ENCODE assay signal across 1 cellular context in the genomic region with DNA sequence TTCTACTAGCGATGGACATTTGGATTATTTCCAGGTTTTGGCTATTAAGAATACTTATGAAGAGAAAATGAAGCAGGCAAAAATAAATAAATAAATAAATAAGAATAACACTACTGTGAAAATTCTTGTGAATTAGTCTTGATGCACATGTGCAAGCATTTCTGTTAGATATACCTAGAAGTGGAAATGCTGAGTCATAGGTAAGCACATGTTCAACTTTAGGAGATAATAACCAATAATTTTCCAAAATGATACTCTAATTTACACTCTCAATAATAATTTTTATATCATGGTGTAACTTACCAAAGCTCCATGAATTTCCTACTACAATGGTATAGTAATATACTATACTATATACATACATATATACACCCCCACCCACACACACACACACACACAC.
TF ChIP-seq lines count a peak whose summit lies in the region.

No MANE protein-coding gene starts in this region.

TF ChIP-seq in K562, 482 proteins besides CTCF, POLR2A, EP300 and RAD21 (continued from another document and continues in another):
- TF ChIP-seq, protein P1, sequence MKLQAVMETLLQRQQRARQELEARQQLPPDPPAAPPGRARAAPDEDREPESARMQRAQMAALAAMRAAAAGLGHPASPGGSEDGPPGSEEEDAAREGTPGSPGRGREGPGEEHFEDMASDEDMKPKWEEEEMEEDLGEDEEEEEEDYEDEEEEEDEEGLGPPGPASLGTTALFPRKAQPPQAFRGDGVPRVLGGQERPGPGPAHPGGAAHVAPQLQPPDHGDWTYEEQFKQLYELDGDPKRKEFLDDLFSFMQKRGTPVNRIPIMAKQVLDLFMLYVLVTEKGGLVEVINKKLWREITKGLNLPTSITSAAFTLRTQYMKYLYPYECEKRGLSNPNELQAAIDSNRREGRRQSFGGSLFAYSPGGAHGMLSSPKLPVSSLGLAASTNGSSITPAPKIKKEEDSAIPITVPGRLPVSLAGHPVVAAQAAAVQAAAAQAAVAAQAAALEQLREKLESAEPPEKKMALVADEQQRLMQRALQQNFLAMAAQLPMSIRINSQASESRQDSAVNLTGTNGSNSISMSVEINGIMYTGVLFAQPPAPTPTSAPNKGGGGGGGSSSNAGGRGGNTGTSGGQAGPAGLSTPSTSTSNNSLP (IDR thresholded peaks at IDR 0.05; ENCODE audit: borderline replicate concordance, low read depth, low read length), result no peak
- TF ChIP-seq LCOR (CRISPR knock-in tag; IDR thresholded peaks at IDR 0.05) (no peak), SPI1 (IDR thresholded peaks at IDR 0.05; ENCODE audit: borderline replicate concordance, low read depth, low read length) (no peak), TAF15 (IDR thresholded peaks at IDR 0.05; ENCODE audit: low read depth, low read length) (no peak), JUN (IDR thresholded peaks at IDR 0.05; ENCODE audit: borderline replicate concordance, low read depth, low read length) (no peak), JUN (CRISPR knock-in tag; IDR thresholded peaks at IDR 0.05; ENCODE audit: borderline replicate concordance) (no peak), ZNF239 (CRISPR knock-in tag; IDR thresholded peaks at IDR 0.05) (no peak), TCF7 (IDR thresholded peaks at IDR 0.05; ENCODE audit: borderline replicate concordance) (no peak), EP400 (IDR thresholded peaks at IDR 0.05) (peak; percentile 64), POLR3G (IDR thresholded peaks at IDR 0.05; ENCODE audit: extremely low read depth, insufficient read length, insufficient replicate concordance) (no peak), ZNF263 (CRISPR knock-in tag; IDR thresholded peaks at IDR 0.05; ENCODE audit: borderline replicate concordance) (no peak), MAFK (IDR thresholded peaks at IDR 0.05; ENCODE audit: low read length) (peak; percentile 90), FOXA3 (CRISPR knock-in tag; conservative IDR thresholded peaks at IDR 0.05 in 1 of 2, IDR thresholded peaks at IDR 0.05 in 1 of 2) (no peak), MAZ (CRISPR knock-in tag; conservative IDR thresholded peaks at IDR 0.05 in 1 of 2, IDR thresholded peaks at IDR 0.05 in 1 of 2) (no peak), NFE2L1 (tag; IDR thresholded peaks at IDR 0.05; ENCODE audit: borderline replicate concordance, low read depth) (peak; percentile 86), HIVEP1 (CRISPR knock-in tag; IDR thresholded peaks at IDR 0.05) (no peak), SUPT5H (IDR thresholded peaks at IDR 0.05) (no peak), CREM (IDR thresholded peaks at IDR 0.05; ENCODE audit: low read depth) (no peak), U2AF1 (optimal IDR thresholded peaks at IDR 0.05; ENCODE audit: low read depth, low read length) (no peak), OTX1 (CRISPR knock-in tag; IDR thresholded peaks at IDR 0.05) (no peak), CBX8 (IDR thresholded peaks at IDR 0.05; ENCODE audit: borderline replicate concordance, extremely low read depth, low read depth, low read length, poor library complexity, severe bottlenecking) (no peak)
- TF ChIP-seq, protein P2, sequence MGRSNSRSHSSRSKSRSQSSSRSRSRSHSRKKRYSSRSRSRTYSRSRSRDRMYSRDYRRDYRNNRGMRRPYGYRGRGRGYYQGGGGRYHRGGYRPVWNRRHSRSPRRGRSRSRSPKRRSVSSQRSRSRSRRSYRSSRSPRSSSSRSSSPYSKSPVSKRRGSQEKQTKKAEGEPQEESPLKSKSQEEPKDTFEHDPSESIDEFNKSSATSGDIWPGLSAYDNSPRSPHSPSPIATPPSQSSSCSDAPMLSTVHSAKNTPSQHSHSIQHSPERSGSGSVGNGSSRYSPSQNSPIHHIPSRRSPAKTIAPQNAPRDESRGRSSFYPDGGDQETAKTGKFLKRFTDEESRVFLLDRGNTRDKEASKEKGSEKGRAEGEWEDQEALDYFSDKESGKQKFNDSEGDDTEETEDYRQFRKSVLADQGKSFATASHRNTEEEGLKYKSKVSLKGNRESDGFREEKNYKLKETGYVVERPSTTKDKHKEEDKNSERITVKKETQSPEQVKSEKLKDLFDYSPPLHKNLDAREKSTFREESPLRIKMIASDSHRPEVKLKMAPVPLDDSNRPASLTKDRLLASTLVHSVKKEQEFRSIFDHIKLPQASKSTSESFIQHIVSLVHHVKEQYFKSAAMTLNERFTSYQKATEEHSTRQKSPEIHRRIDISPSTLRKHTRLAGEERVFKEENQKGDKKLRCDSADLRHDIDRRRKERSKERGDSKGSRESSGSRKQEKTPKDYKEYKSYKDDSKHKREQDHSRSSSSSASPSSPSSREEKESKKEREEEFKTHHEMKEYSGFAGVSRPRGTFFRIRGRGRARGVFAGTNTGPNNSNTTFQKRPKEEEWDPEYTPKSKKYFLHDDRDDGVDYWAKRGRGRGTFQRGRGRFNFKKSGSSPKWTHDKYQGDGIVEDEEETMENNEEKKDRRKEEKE (IDR thresholded peaks at IDR 0.05; ENCODE audit: borderline replicate concordance in 1 of 2, control insufficient read depth in 1 of 2, low read depth in 2 of 2, low read length in 1 of 2), result no peak
- TF ChIP-seq, protein P3, sequence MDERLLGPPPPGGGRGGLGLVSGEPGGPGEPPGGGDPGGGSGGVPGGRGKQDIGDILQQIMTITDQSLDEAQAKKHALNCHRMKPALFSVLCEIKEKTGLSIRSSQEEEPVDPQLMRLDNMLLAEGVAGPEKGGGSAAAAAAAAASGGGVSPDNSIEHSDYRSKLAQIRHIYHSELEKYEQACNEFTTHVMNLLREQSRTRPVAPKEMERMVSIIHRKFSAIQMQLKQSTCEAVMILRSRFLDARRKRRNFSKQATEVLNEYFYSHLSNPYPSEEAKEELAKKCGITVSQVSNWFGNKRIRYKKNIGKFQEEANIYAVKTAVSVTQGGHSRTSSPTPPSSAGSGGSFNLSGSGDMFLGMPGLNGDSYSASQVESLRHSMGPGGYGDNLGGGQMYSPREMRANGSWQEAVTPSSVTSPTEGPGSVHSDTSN (CRISPR knock-in tag; IDR thresholded peaks at IDR 0.05; ENCODE audit: low read depth), result no peak
- TF ChIP-seq, protein P3 (tag; conservative IDR thresholded peaks at IDR 0.05; ENCODE audit: low read depth), result no peak
- TF ChIP-seq, protein P4, sequence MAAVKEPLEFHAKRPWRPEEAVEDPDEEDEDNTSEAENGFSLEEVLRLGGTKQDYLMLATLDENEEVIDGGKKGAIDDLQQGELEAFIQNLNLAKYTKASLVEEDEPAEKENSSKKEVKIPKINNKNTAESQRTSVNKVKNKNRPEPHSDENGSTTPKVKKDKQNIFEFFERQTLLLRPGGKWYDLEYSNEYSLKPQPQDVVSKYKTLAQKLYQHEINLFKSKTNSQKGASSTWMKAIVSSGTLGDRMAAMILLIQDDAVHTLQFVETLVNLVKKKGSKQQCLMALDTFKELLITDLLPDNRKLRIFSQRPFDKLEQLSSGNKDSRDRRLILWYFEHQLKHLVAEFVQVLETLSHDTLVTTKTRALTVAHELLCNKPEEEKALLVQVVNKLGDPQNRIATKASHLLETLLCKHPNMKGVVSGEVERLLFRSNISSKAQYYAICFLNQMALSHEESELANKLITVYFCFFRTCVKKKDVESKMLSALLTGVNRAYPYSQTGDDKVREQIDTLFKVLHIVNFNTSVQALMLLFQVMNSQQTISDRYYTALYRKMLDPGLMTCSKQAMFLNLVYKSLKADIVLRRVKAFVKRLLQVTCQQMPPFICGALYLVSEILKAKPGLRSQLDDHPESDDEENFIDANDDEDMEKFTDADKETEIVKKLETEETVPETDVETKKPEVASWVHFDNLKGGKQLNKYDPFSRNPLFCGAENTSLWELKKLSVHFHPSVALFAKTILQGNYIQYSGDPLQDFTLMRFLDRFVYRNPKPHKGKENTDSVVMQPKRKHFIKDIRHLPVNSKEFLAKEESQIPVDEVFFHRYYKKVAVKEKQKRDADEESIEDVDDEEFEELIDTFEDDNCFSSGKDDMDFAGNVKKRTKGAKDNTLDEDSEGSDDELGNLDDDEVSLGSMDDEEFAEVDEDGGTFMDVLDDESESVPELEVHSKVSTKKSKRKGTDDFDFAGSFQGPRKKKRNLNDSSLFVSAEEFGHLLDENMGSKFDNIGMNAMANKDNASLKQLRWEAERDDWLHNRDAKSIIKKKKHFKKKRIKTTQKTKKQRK (IDR thresholded peaks at IDR 0.05; ENCODE audit: borderline replicate concordance, low read depth, low read length), result no peak
- TF ChIP-seq, protein P5, sequence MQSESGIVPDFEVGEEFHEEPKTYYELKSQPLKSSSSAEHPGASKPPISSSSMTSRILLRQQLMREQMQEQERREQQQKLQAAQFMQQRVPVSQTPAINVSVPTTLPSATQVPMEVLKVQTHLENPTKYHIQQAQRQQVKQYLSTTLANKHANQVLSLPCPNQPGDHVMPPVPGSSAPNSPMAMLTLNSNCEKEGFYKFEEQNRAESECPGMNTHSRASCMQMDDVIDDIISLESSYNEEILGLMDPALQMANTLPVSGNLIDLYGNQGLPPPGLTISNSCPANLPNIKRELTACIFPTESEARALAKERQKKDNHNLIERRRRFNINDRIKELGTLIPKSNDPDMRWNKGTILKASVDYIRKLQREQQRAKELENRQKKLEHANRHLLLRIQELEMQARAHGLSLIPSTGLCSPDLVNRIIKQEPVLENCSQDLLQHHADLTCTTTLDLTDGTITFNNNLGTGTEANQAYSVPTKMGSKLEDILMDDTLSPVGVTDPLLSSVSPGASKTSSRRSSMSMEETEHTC (IDR thresholded peaks at IDR 0.05), result no peak
- TF ChIP-seq, protein P6, sequence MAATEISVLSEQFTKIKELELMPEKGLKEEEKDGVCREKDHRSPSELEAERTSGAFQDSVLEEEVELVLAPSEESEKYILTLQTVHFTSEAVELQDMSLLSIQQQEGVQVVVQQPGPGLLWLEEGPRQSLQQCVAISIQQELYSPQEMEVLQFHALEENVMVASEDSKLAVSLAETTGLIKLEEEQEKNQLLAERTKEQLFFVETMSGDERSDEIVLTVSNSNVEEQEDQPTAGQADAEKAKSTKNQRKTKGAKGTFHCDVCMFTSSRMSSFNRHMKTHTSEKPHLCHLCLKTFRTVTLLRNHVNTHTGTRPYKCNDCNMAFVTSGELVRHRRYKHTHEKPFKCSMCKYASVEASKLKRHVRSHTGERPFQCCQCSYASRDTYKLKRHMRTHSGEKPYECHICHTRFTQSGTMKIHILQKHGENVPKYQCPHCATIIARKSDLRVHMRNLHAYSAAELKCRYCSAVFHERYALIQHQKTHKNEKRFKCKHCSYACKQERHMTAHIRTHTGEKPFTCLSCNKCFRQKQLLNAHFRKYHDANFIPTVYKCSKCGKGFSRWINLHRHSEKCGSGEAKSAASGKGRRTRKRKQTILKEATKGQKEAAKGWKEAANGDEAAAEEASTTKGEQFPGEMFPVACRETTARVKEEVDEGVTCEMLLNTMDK (IDR thresholded peaks at IDR 0.05; ENCODE audit: borderline replicate concordance, insufficient read depth, low read depth, low read length, poor library complexity, severe bottlenecking), result no peak
- TF ChIP-seq, protein P7, sequence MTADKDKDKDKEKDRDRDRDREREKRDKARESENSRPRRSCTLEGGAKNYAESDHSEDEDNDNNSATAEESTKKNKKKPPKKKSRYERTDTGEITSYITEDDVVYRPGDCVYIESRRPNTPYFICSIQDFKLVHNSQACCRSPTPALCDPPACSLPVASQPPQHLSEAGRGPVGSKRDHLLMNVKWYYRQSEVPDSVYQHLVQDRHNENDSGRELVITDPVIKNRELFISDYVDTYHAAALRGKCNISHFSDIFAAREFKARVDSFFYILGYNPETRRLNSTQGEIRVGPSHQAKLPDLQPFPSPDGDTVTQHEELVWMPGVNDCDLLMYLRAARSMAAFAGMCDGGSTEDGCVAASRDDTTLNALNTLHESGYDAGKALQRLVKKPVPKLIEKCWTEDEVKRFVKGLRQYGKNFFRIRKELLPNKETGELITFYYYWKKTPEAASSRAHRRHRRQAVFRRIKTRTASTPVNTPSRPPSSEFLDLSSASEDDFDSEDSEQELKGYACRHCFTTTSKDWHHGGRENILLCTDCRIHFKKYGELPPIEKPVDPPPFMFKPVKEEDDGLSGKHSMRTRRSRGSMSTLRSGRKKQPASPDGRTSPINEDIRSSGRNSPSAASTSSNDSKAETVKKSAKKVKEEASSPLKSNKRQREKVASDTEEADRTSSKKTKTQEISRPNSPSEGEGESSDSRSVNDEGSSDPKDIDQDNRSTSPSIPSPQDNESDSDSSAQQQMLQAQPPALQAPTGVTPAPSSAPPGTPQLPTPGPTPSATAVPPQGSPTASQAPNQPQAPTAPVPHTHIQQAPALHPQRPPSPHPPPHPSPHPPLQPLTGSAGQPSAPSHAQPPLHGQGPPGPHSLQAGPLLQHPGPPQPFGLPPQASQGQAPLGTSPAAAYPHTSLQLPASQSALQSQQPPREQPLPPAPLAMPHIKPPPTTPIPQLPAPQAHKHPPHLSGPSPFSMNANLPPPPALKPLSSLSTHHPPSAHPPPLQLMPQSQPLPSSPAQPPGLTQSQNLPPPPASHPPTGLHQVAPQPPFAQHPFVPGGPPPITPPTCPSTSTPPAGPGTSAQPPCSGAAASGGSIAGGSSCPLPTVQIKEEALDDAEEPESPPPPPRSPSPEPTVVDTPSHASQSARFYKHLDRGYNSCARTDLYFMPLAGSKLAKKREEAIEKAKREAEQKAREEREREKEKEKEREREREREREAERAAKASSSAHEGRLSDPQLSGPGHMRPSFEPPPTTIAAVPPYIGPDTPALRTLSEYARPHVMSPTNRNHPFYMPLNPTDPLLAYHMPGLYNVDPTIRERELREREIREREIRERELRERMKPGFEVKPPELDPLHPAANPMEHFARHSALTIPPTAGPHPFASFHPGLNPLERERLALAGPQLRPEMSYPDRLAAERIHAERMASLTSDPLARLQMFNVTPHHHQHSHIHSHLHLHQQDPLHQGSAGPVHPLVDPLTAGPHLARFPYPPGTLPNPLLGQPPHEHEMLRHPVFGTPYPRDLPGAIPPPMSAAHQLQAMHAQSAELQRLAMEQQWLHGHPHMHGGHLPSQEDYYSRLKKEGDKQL (CRISPR knock-in tag; IDR thresholded peaks at IDR 0.05; ENCODE audit: borderline replicate concordance), result no peak
